In genomic region chr5:103498800-103499199, GRCh38 we compare ENCODE assay signal across 16 cellular contexts.
"Had no signal": no experiment of that assay in that cellular context is flagged by ENCODE, and none has a peak within 500 bp of the region (broad histone marks: within the 10 kb centered on the region; RNA-seq: fewer than 3 reads in every experiment).

No MANE protein-coding gene starts in this region.

- H3K4me3 ChIP-seq: adrenal gland, esophagus muscularis mucosa, lower lobe of right lung, pancreas, thyroid gland had no signal

- H3K9me3 ChIP-seq: adrenal gland, esophagus muscularis mucosa, lower lobe of right lung, pancreas, thyroid gland had no signal

- H3K9me3 Mint-ChIP-seq: activated CD4-positive, alpha-beta memory T cell treated with anti-CD3 and anti-CD28 coated beads, Interleukin-2, amount 10 ng/mL, durations not matched to agents 7 days and 5 days; activated naive CD4-positive, alpha-beta T cell treated with anti-CD3 and anti-CD28 coated beads, Interleukin-2, amount 50 U/mL, for 24 hours; activated T-cell treated with anti-CD3 and anti-CD28 coated beads, Interleukin-2, amount 50 U/mL, for 24 hours; stimulated activated effector memory CD8-positive, alpha-beta T cell treated with anti-CD3 and anti-CD28 coated beads, Interleukin-12 subunit alpha, Interleukin-12 subunit beta, amount 100 ng/mL, for 72 hours; T-cell had no signal

- H3K27ac Mint-ChIP-seq: activated CD4-positive, alpha-beta memory T cell treated with anti-CD3 and anti-CD28 coated beads, Interleukin-2, amount 10 ng/mL, durations not matched to agents 7 days and 5 days; activated naive CD4-positive, alpha-beta T cell treated with anti-CD3 and anti-CD28 coated beads, Interleukin-2, amount 50 U/mL, for 24 hours; activated T-cell treated with anti-CD3 and anti-CD28 coated beads, Interleukin-2, amount 50 U/mL, for 24 hours; mesothelial cell of epicardium; stimulated activated effector memory CD8-positive, alpha-beta T cell treated with anti-CD3 and anti-CD28 coated beads, Interleukin-12 subunit alpha, Interleukin-12 subunit beta, amount 100 ng/mL, for 72 hours; T-cell had no signal

- H3K27ac ChIP-seq: adrenal gland, esophagus muscularis mucosa, lower lobe of right lung, pancreas, thyroid gland, VCaP had no signal

- H3K36me3 ChIP-seq: adrenal gland, esophagus muscularis mucosa, lower lobe of right lung, pancreas, thyroid gland had no signal

- H3K27me3 ChIP-seq: adrenal gland, esophagus muscularis mucosa, pancreas, thyroid gland had no signal

- ATAC-seq: lower lobe of right lung; pancreas; stimulated activated effector memory CD8-positive, alpha-beta T cell treated with anti-CD3 and anti-CD28 coated beads, Interleukin-12 subunit alpha, Interleukin-12 subunit beta, amount 100 ng/mL, for 72 hours; T-cell had no signal

- FAIRE-seq: colon, pancreas had no signal

- DNase-seq: activated CD4-positive, alpha-beta memory T cell treated with anti-CD3 and anti-CD28 coated beads, Interleukin-2, amount 10 ng/mL, durations not matched to agents 7 days and 5 days; activated T-cell treated with anti-CD3 and anti-CD28 coated beads, Interleukin-2, amount 50 U/mL, for 24 hours; adrenal gland; caudate nucleus; lower lobe of right lung; nephron progenitor cell; pancreas; T-cell; T1000; thyroid gland had no signal

- H3K36me3 Mint-ChIP-seq: activated naive CD4-positive, alpha-beta T cell treated with anti-CD3 and anti-CD28 coated beads, Interleukin-2, amount 50 U/mL, for 24 hours; mesothelial cell of epicardium; stimulated activated effector memory CD8-positive, alpha-beta T cell treated with anti-CD3 and anti-CD28 coated beads, Interleukin-12 subunit alpha, Interleukin-12 subunit beta, amount 100 ng/mL, for 72 hours; T-cell had no signal

- H3K4me1 ChIP-seq: lower lobe of right lung, pancreas, thyroid gland had no signal

- H3K4me3 Mint-ChIP-seq: activated CD4-positive, alpha-beta memory T cell treated with anti-CD3 and anti-CD28 coated beads, Interleukin-2, amount 10 ng/mL, durations not matched to agents 7 days and 5 days; activated naive CD4-positive, alpha-beta T cell treated with anti-CD3 and anti-CD28 coated beads, Interleukin-2, amount 50 U/mL, for 24 hours; activated T-cell treated with anti-CD3 and anti-CD28 coated beads, Interleukin-2, amount 50 U/mL, for 24 hours; mesothelial cell of epicardium; nephron progenitor cell; stimulated activated effector memory CD8-positive, alpha-beta T cell treated with anti-CD3 and anti-CD28 coated beads, Interleukin-12 subunit alpha, Interleukin-12 subunit beta, amount 100 ng/mL, for 72 hours; T-cell had no signal

- H3K4me1 Mint-ChIP-seq: activated CD4-positive, alpha-beta memory T cell treated with anti-CD3 and anti-CD28 coated beads, Interleukin-2, amount 10 ng/mL, durations not matched to agents 7 days and 5 days; activated naive CD4-positive, alpha-beta T cell treated with anti-CD3 and anti-CD28 coated beads, Interleukin-2, amount 50 U/mL, for 24 hours; mesothelial cell of epicardium; stimulated activated effector memory CD8-positive, alpha-beta T cell treated with anti-CD3 and anti-CD28 coated beads, Interleukin-12 subunit alpha, Interleukin-12 subunit beta, amount 100 ng/mL, for 72 hours had no signal
